ENCODE assay signal across 12 cellular contexts in genomic region chr4:74366367-74366891, GRCh38. TPM values are rescaled to one million over a fixed set of nuclear protein-coding genes. Genes with fewer than 3 reads are reported as not detected.
A peak's percentile ranks its signal among the peaks of the same experiment; 100 is the strongest.
DNase-seq lines count a peak whose midpoint lies in the region; ATAC-seq and TF ChIP-seq lines count a peak whose summit lies in the region.
"Had no signal": no experiment of that assay in that cellular context is flagged by ENCODE, and none has a peak within 500 bp of the region (broad histone marks: within the 10 kb centered on the region; RNA-seq: fewer than 3 reads in every experiment).

No MANE protein-coding gene starts in this region.

- no peaks in the 10 kb centered on the region for H3K4me1 ChIP-seq in BE2C

- no peaks in the 10 kb centered on the region for H3K36me3 Mint-ChIP-seq in activated T-cell treated with anti-CD3 and anti-CD28 coated beads, Interleukin-2, amount 50 U/mL, for 24 hours (ENCODE audit: low read depth)
- H3K36me3 Mint-ChIP-seq: memory B cell had no signal

- H3K27me3 ChIP-seq in BE2C = peaks cover 30% of the 10 kb centered on the region

- no peak for TF ChIP-seq CTCF in epithelial cell of esophagus (IDR thresholded peaks at IDR 0.05; ENCODE audit: insufficient read depth, low read depth, low read length, missing control alignments)
- TF ChIP-seq CTCF in BE2C (IDR thresholded peaks at IDR 0.05; ENCODE audit: low read depth, low read length) = no peak

- H3K4me3 Mint-ChIP-seq in activated T-cell treated with anti-CD3 and anti-CD28 coated beads, Interleukin-2, amount 50 U/mL, for 24 hours = no peak overlapping the region
- H3K4me3 Mint-ChIP-seq: memory B cell had no signal

- peaks cover 14% of the 10 kb centered on the region for H3K4me1 Mint-ChIP-seq in activated T-cell treated with anti-CD3 and anti-CD28 coated beads, Interleukin-2, amount 50 U/mL, for 24 hours (ENCODE audit: low read depth)

- no peaks in the 10 kb centered on the region for H3K9me3 ChIP-seq in BE2C
- H3K9me3 ChIP-seq: spleen had no signal

- ATAC-seq in GM21423 (IDR thresholded peaks at IDR 0.05; ENCODE audit: unreplicated experiment) (peak; percentile 45), HG03175 (IDR thresholded peaks at IDR 0.05; ENCODE audit: unreplicated experiment) (peak; percentile 66), HG03039 (IDR thresholded peaks at IDR 0.05; ENCODE audit: unreplicated experiment) (no peak)

- peak; percentile 33 for DNase-seq in DMS79 (lab: John Stamatoyannopoulos, UW)
- DNase-seq in epithelial cell of esophagus (ENCODE audit: low read depth) = peak; percentile 71
- no peak for DNase-seq in BE2C
- DNase-seq in stimulated activated CD4-positive, alpha-beta T cell treated with anti-CD3 and anti-CD28 coated beads, Interleukin-12 subunit alpha, Interleukin-12 subunit beta, amount 100 ng/mL, for 4 hours = no peak
- no peak for DNase-seq in activated T-cell treated with anti-CD3 and anti-CD28 coated beads, Interleukin-2, amount 50 U/mL, for 24 hours
- DNase-seq: IMR-90, NCI-H774 had no signal

- peaks cover 52% of the 10 kb centered on the region for H3K27me3 Mint-ChIP-seq in activated T-cell treated with anti-CD3 and anti-CD28 coated beads, Interleukin-2, amount 50 U/mL, for 24 hours

- H3K27ac Mint-ChIP-seq in activated T-cell treated with anti-CD3 and anti-CD28 coated beads, Interleukin-2, amount 50 U/mL, for 24 hours = no peak overlapping the region
- H3K27ac Mint-ChIP-seq: memory B cell had no signal

- H3K4me3 ChIP-seq in epithelial cell of esophagus (ENCODE audit: low read length) (peak overlapping the region; percentile 79), BE2C (ENCODE audit: low read depth, low read length) (no peak overlapping the region)

- H3K36me3 ChIP-seq in BE2C = no peaks in the 10 kb centered on the region
- H3K36me3 ChIP-seq: spleen had no signal

- H3K9me3 Mint-ChIP-seq in activated T-cell treated with anti-CD3 and anti-CD28 coated beads, Interleukin-2, amount 50 U/mL, for 24 hours = no peaks in the 10 kb centered on the region
- H3K9me3 Mint-ChIP-seq: memory B cell had no signal

RNA-seq across cellular contexts. Expression of gene EREG, which starts 1.5 kb away (rescaled TPM):
- polyA plus RNA-seq in BE2C (2012; ENCODE audit: insufficient read depth, insufficient read length, low read depth) = not detected

RNA-seq across cellular contexts. Expression of gene EPGN, which starts 58.2 kb away (rescaled TPM):
- not detected for polyA plus RNA-seq in BE2C (2012; ENCODE audit: insufficient read depth, insufficient read length, low read depth)
- polyA plus RNA-seq: IMR-90 had no signal

Comparison
In these comparisons a context has a peak if more than half of its experiments do, and no peak if none do; other contexts are left out.
1. DNase-seq: peak in DMS79 (single experiment) and epithelial cell of esophagus (single experiment); none in BE2C (single experiment), stimulated activated CD4-positive, alpha-beta T cell treated with anti-CD3 and anti-CD28 coated beads, Interleukin-12 subunit alpha, Interleukin-12 subunit beta, amount 100 ng/mL, for 4 hours (single experiment) and activated T-cell treated with anti-CD3 and anti-CD28 coated beads, Interleukin-2, amount 50 U/mL, for 24 hours (single experiment).